Comparison of ENCODE assay signal across 8 cellular contexts in the genomic region with DNA sequence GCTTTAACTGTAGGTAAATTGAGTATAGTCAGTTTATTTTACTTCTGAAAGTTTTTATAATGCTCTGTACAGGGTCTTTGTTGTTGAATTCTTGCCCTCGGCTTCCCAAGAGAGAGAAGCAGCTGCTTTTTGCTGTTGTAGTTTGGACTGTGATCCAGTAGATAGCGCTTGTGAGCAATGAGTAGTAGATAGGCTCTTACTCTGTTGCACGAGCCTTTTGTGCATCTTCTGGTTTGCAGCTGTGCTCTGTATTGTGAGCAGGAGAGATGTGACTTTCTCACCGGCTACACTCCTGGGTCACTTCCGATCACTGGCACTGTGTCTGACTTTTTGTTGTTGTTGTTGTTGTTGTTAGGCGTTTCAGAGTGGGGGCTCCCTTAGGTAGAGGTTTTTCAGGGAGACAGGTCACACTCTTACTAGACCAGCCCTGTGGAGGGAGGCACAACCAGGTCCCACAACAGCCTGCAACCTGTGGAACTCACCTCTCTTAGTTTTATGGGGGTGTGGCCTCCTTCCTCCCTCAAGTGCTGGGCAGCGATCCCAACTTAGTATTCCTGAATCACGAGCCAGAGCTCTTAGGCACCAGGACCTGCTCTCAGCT.
DNase-seq lines count a peak whose midpoint lies in the region; ATAC-seq, FAIRE-seq and TF ChIP-seq lines count a peak whose summit lies in the region.

No MANE protein-coding gene starts in this region.

- WGBS in right cardiac atrium = 43% methylated on average over 8 of the region's 8 CpGs
- WGBS in endodermal cell (ENCODE audit: insufficient coverage in 1 of 2, insufficient read length in 1 of 2), 2 experiments = 56 to 60% methylated on average over 1 to 7 of the region's 8 CpGs

- H3K4me1 ChIP-seq in left ventricle myocardium inferior (no peaks in the 10 kb centered on the region), right cardiac atrium (ENCODE audit: control insufficient read depth, insufficient read depth, low read length) (no peaks in the 10 kb centered on the region), endodermal cell (ENCODE audit: control insufficient read depth, insufficient read depth, low read length) (no peaks in the 10 kb centered on the region)

- no peaks in the 10 kb centered on the region for H3K36me3 Mint-ChIP-seq in endodermal cell (ENCODE audit: low read depth)

- intact Hi-C loops in left ventricle myocardium inferior (cut with micrococcal nuclease) (no loop called here), right cardiac atrium (cut with DNase I) (no loop called here)

- H3K4me3 Mint-ChIP-seq in endodermal cell = no peak overlapping the region

- H3K9ac ChIP-seq in endodermal cell (ENCODE audit: extremely low read depth, low read length, poor library complexity, severe bottlenecking) = no peak overlapping the region

- no peak overlapping the region for H3K27ac Mint-ChIP-seq in endodermal cell

- H3K9me3 ChIP-seq in left ventricle myocardium inferior (replicated peaks) = peaks cover 16% of the 10 kb centered on the region
- no peaks in the 10 kb centered on the region for H3K9me3 ChIP-seq in right cardiac atrium (ENCODE audit: control insufficient read depth, low read length)
- H3K9me3 ChIP-seq in endodermal cell (ENCODE audit: control insufficient read depth, low read length) = no peaks in the 10 kb centered on the region

- H3K9me3 Mint-ChIP-seq in endodermal cell = peaks cover 9% of the 10 kb centered on the region

- no peaks in the 10 kb centered on the region for H3K27me3 Mint-ChIP-seq in endodermal cell (ENCODE audit: insufficient read depth)

- H3K4me3 ChIP-seq in left ventricle myocardium inferior = no peak overlapping the region
- H3K4me3 ChIP-seq in right cardiac atrium (ENCODE audit: low read length) = no peak overlapping the region
- no peak overlapping the region for H3K4me3 ChIP-seq in endodermal cell (ENCODE audit: low read length)

- H3K27ac ChIP-seq in left ventricle myocardium inferior (replicated peaks) (no peak overlapping the region), right cardiac atrium (ENCODE audit: low read length) (no peak overlapping the region), endodermal cell (ENCODE audit: low read depth, low read length) (no peak overlapping the region)

- ATAC-seq in right cardiac atrium (no peak), HG02981 (IDR thresholded peaks at IDR 0.05; ENCODE audit: unreplicated experiment) (peak; percentile 91)

- H3K4me1 Mint-ChIP-seq in endodermal cell = no peaks in the 10 kb centered on the region

- DNase-seq in left ventricle myocardium inferior (no peak), right cardiac atrium (no peak), NCI-H748 (lab: John Stamatoyannopoulos, UW; ENCODE audit: unreplicated experiment) (peak; percentile 79), endodermal cell (peak; percentile 80), urothelium cell line (ENCODE audit: low spot score) (peak; percentile 6), NCI-H2107 treated with DMSO at 0.1 percent for 48 hours (lab: John Stamatoyannopoulos, UW; ENCODE audit: unreplicated experiment) (no peak), NCI-H510A treated with DMSO at 0.1 percent for 48 hours (lab: John Stamatoyannopoulos, UW) (no peak)

- no peak for FAIRE-seq in urothelium cell line (lab: Jason Lieb, UNC)

- no peaks in the 10 kb centered on the region for H3K36me3 ChIP-seq in left ventricle myocardium inferior
- no peaks in the 10 kb centered on the region for H3K36me3 ChIP-seq in endodermal cell (ENCODE audit: control insufficient read depth, insufficient read depth, low read length)

- TF ChIP-seq CTCF in left ventricle myocardium inferior (IDR thresholded peaks at IDR 0.05; ENCODE audit: borderline replicate concordance) (peak; percentile 20), endodermal cell (conservative IDR thresholded peaks at IDR 0.05) (peak; percentile 82)

- H3K27me3 ChIP-seq in left ventricle myocardium inferior (ENCODE audit: low read depth) (no peaks in the 10 kb centered on the region), right cardiac atrium (ENCODE audit: control insufficient read depth, insufficient read depth) (no peaks in the 10 kb centered on the region), endodermal cell (ENCODE audit: control insufficient read depth, insufficient read depth, low read length, poor library complexity, severe bottlenecking) (no peaks in the 10 kb centered on the region)

Comparison
In these comparisons a context has a peak if more than half of its experiments do, and no peak if none do; other contexts are left out.
1. DNase-seq: peak in NCI-H748 (single experiment), endodermal cell (single experiment) and urothelium cell line (single experiment); none in left ventricle myocardium inferior (single experiment), right cardiac atrium (0 of 3), NCI-H2107 treated with DMSO at 0.1 percent for 48 hours (single experiment) and NCI-H510A treated with DMSO at 0.1 percent for 48 hours (single experiment).